Comparison of ENCODE assay signal across 2 cellular contexts in genomic region chr4:38671594-38671943, GRCh38.
TF ChIP-seq lines count a peak whose summit lies in the region.

No MANE protein-coding gene starts in this region.

TF ChIP-seq in HEK293, 187 proteins besides CTCF, POLR2A, EP300 and RAD21 (continued from another document):
- TF ChIP-seq ZBTB48 (tag by site-specific recombination; IDR thresholded peaks at IDR 0.05): no peak
- no peak for TF ChIP-seq ZNF658 (tag by site-specific recombination; IDR thresholded peaks at IDR 0.05)

TF ChIP-seq in HepG2, 621 proteins besides CTCF, POLR2A, EP300 and RAD21:
- TF ChIP-seq CSRNP1 (CRISPR knock-in tag; IDR thresholded peaks at IDR 0.05) (no peak), ZBTB7A (CRISPR knock-in tag; IDR thresholded peaks at IDR 0.05) (peak; percentile 36; the same call in 1 of the 2 replicates), RCOR2 (CRISPR knock-in tag; IDR thresholded peaks at IDR 0.05) (peak; percentile 75; the same call in 1 of the 2 replicates), HDAC1 (CRISPR knock-in tag; IDR thresholded peaks at IDR 0.05) (no peak), ZNF639 (CRISPR knock-in tag; conservative IDR thresholded peaks at IDR 0.05) (no peak), MAFG (CRISPR knock-in tag; IDR thresholded peaks at IDR 0.05) (no peak), ZNF788 (CRISPR knock-in tag; IDR thresholded peaks at IDR 0.05; ENCODE audit: borderline replicate concordance) (no peak), HNRNPUL1 (IDR thresholded peaks at IDR 0.05; ENCODE audit: low read depth, low read length) (no peak), ZSCAN30 (CRISPR knock-in tag; IDR thresholded peaks at IDR 0.05) (no peak), CCDC6 (CRISPR knock-in tag; IDR thresholded peaks at IDR 0.05) (no peak), ZNF768 (CRISPR knock-in tag; IDR thresholded peaks at IDR 0.05) (peak; percentile 97), ZMYM3 (CRISPR knock-in tag; IDR thresholded peaks at IDR 0.05) (peak; percentile 96), ZBTB49 (CRISPR knock-in tag; IDR thresholded peaks at IDR 0.05; ENCODE audit: borderline replicate concordance) (no peak), ADNP (CRISPR knock-in tag; IDR thresholded peaks at IDR 0.05) (peak; percentile 78), KMT2A (CRISPR knock-in tag; IDR thresholded peaks at IDR 0.05) (0 out of 2 replicates have a peak, but pooled peaks have one; percentile 20), ZBTB7B (CRISPR knock-in tag; IDR thresholded peaks at IDR 0.05) (0 out of 2 replicates have a peak, but pooled peaks have one; percentile 12), ZNF232 (CRISPR knock-in tag; IDR thresholded peaks at IDR 0.05; ENCODE audit: borderline replicate concordance) (0 out of 2 replicates have a peak, but pooled peaks have one; percentile 23), ZFP36L1 (CRISPR knock-in tag; IDR thresholded peaks at IDR 0.05) (no peak), SIN3A (IDR thresholded peaks at IDR 0.05; ENCODE audit: borderline replicate concordance, low read depth, low read length) (no peak), HDAC2 (CRISPR knock-in tag; IDR thresholded peaks at IDR 0.05) (peak; percentile 47; the same call in 1 of the 2 replicates), MXD1 (CRISPR knock-in tag; IDR thresholded peaks at IDR 0.05) (no peak), SALL2 (CRISPR knock-in tag; IDR thresholded peaks at IDR 0.05) (no peak), ZFAT (CRISPR knock-in tag; conservative IDR thresholded peaks at IDR 0.05) (no peak), ZNF383 (CRISPR knock-in tag; IDR thresholded peaks at IDR 0.05; ENCODE audit: borderline replicate concordance) (no peak), ZC3H13 (CRISPR knock-in tag; IDR thresholded peaks at IDR 0.05) (0 out of 2 replicates have a peak, but pooled peaks have one; percentile 28), SCMH1 (CRISPR knock-in tag; IDR thresholded peaks at IDR 0.05; ENCODE audit: borderline replicate concordance) (no peak), STAT5B (CRISPR knock-in tag; IDR thresholded peaks at IDR 0.05) (no peak), ZFP36 (IDR thresholded peaks at IDR 0.05; ENCODE audit: borderline replicate concordance, low read depth, low read length, partially characterized antibody) (peak; percentile 75), SP1 (IDR thresholded peaks at IDR 0.05) (no peak), SP1 (CRISPR knock-in tag; IDR thresholded peaks at IDR 0.05) (no peak), SALL1 (CRISPR knock-in tag; IDR thresholded peaks at IDR 0.05) (0 out of 2 replicates have a peak, but pooled peaks have one; percentile 6), RBM22 (optimal IDR thresholded peaks at IDR 0.05; ENCODE audit: low read length) (peak; percentile 30), KDM1A (CRISPR knock-in tag; IDR thresholded peaks at IDR 0.05) (peak; percentile 82; the same call in 1 of the 2 replicates), PBX3 (CRISPR knock-in tag; IDR thresholded peaks at IDR 0.05; ENCODE audit: borderline replicate concordance) (no peak)
